Comparison of ENCODE assay signal across 1 cellular context in the genomic region with DNA sequence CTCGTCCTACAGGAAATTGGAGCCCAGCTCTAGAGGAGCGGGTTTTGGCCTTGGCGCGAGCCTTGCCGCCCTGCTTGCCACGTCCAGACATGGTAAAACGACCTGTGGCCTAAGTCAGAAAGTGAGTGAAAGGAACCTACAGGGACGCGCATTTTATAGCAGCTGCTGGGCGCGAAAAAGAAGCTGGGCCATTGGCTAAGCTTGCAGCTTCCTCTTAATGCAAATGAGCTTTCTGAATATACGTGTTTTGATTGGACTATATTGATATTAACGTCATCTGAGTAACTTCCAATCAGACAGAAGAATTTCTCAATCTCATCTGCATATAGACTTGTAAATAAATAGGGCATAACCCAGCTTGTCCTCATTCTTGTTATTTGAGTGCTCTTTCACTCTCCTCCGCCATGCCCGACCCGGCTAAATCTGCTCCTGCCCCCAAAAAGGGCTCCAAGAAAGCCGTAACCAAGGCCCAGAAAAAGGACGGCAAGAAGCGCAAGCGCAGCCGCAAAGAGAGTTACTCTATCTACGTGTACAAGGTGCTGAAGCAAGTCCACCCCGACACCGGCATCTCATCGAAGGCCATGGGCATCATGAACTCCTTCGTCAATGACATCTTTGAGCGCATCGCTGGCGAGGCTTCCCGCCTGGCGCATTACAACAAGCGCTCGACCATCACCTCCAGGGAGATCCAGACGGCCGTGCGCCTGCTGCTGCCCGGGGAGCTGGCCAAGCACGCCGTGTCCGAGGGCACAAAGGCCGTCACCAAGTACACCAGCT.
TF ChIP-seq lines count a peak whose summit lies in the region.

No MANE protein-coding gene starts in this region.

TF ChIP-seq in HepG2, 621 proteins besides CTCF, POLR2A, EP300 and RAD21 (continued from another document and continues in another):
- TF ChIP-seq, protein P1, sequence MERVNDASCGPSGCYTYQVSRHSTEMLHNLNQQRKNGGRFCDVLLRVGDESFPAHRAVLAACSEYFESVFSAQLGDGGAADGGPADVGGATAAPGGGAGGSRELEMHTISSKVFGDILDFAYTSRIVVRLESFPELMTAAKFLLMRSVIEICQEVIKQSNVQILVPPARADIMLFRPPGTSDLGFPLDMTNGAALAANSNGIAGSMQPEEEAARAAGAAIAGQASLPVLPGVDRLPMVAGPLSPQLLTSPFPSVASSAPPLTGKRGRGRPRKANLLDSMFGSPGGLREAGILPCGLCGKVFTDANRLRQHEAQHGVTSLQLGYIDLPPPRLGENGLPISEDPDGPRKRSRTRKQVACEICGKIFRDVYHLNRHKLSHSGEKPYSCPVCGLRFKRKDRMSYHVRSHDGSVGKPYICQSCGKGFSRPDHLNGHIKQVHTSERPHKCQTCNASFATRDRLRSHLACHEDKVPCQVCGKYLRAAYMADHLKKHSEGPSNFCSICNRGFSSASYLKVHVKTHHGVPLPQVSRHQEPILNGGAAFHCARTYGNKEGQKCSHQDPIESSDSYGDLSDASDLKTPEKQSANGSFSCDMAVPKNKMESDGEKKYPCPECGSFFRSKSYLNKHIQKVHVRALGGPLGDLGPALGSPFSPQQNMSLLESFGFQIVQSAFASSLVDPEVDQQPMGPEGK (CRISPR knock-in tag; IDR thresholded peaks at IDR 0.05) = no peak; the same call in none of the 2 replicates
- peak; percentile 99 for TF ChIP-seq RBM39 (IDR thresholded peaks at IDR 0.05; ENCODE audit: low read depth, low read length, poor library complexity, severe bottlenecking)
- TF ChIP-seq ZBTB21 (CRISPR knock-in tag; IDR thresholded peaks at IDR 0.05) = no peak; the same call in 1 of the 2 replicates
- TF ChIP-seq POGZ (CRISPR knock-in tag; IDR thresholded peaks at IDR 0.05) = peak; percentile 97
- peak; percentile 69 for TF ChIP-seq ZFP82 (CRISPR knock-in tag; IDR thresholded peaks at IDR 0.05; ENCODE audit: borderline replicate concordance)
- peak; percentile 84 for TF ChIP-seq GATAD2A (CRISPR knock-in tag; IDR thresholded peaks at IDR 0.05)
- peak; percentile 72 for TF ChIP-seq PHF20 (CRISPR knock-in tag; IDR thresholded peaks at IDR 0.05)
- TF ChIP-seq, protein P2, sequence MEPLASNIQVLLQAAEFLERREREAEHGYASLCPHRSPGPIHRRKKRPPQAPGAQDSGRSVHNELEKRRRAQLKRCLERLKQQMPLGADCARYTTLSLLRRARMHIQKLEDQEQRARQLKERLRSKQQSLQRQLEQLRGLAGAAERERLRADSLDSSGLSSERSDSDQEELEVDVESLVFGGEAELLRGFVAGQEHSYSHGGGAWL (CRISPR knock-in tag; IDR thresholded peaks at IDR 0.05) = peak; percentile 77
- TF ChIP-seq ZNF772 (CRISPR knock-in tag; IDR thresholded peaks at IDR 0.05) = peak; percentile 57
- TF ChIP-seq ONECUT2 (CRISPR knock-in tag; IDR thresholded peaks at IDR 0.05) = peak; percentile 50; the same call in 1 of the 2 replicates
- no peak for TF ChIP-seq SP140L (CRISPR knock-in tag; IDR thresholded peaks at IDR 0.05; ENCODE audit: borderline replicate concordance)
- no peak for TF ChIP-seq CHD4 (IDR thresholded peaks at IDR 0.05; ENCODE audit: borderline replicate concordance, low read length)
- peak; percentile 25; the same call in 1 of the 2 replicates for TF ChIP-seq ZNF737 (CRISPR knock-in tag; IDR thresholded peaks at IDR 0.05; ENCODE audit: borderline replicate concordance)
- TF ChIP-seq, protein P3, sequence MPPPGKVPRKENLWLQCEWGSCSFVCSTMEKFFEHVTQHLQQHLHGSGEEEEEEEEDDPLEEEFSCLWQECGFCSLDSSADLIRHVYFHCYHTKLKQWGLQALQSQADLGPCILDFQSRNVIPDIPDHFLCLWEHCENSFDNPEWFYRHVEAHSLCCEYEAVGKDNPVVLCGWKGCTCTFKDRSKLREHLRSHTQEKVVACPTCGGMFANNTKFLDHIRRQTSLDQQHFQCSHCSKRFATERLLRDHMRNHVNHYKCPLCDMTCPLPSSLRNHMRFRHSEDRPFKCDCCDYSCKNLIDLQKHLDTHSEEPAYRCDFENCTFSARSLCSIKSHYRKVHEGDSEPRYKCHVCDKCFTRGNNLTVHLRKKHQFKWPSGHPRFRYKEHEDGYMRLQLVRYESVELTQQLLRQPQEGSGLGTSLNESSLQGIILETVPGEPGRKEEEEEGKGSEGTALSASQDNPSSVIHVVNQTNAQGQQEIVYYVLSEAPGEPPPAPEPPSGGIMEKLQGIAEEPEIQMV (CRISPR knock-in tag; IDR thresholded peaks at IDR 0.05; ENCODE audit: low read depth) = peak; percentile 97; the same call in 1 of the 2 replicates
- no peak; the same call in 1 of the 2 replicates for TF ChIP-seq ZNF138 (CRISPR knock-in tag; IDR thresholded peaks at IDR 0.05; ENCODE audit: low read depth)
- TF ChIP-seq, protein P4, sequence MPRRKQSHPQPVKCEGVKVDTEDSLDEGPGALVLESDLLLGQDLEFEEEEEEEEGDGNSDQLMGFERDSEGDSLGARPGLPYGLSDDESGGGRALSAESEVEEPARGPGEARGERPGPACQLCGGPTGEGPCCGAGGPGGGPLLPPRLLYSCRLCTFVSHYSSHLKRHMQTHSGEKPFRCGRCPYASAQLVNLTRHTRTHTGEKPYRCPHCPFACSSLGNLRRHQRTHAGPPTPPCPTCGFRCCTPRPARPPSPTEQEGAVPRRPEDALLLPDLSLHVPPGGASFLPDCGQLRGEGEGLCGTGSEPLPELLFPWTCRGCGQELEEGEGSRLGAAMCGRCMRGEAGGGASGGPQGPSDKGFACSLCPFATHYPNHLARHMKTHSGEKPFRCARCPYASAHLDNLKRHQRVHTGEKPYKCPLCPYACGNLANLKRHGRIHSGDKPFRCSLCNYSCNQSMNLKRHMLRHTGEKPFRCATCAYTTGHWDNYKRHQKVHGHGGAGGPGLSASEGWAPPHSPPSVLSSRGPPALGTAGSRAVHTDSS (CRISPR knock-in tag; conservative IDR thresholded peaks at IDR 0.05) = 0 out of 2 replicates have a peak, but pooled peaks have one; percentile 78
- peak; percentile 98 for TF ChIP-seq ARNT2 (CRISPR knock-in tag; IDR thresholded peaks at IDR 0.05; ENCODE audit: low read depth)
- TF ChIP-seq SYNCRIP (IDR thresholded peaks at IDR 0.05; ENCODE audit: insufficient read depth, low read depth, low read length) = no peak
- TF ChIP-seq ZNF547 (CRISPR knock-in tag; IDR thresholded peaks at IDR 0.05) = no peak; the same call in 1 of the 2 replicates
- TF ChIP-seq, protein P5, sequence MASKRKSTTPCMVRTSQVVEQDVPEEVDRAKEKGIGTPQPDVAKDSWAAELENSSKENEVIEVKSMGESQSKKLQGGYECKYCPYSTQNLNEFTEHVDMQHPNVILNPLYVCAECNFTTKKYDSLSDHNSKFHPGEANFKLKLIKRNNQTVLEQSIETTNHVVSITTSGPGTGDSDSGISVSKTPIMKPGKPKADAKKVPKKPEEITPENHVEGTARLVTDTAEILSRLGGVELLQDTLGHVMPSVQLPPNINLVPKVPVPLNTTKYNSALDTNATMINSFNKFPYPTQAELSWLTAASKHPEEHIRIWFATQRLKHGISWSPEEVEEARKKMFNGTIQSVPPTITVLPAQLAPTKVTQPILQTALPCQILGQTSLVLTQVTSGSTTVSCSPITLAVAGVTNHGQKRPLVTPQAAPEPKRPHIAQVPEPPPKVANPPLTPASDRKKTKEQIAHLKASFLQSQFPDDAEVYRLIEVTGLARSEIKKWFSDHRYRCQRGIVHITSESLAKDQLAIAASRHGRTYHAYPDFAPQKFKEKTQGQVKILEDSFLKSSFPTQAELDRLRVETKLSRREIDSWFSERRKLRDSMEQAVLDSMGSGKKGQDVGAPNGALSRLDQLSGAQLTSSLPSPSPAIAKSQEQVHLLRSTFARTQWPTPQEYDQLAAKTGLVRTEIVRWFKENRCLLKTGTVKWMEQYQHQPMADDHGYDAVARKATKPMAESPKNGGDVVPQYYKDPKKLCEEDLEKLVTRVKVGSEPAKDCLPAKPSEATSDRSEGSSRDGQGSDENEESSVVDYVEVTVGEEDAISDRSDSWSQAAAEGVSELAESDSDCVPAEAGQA (IDR thresholded peaks at IDR 0.05; ENCODE audit: low read depth) = no peak
- TF ChIP-seq, protein P5 (CRISPR knock-in tag; IDR thresholded peaks at IDR 0.05; ENCODE audit: borderline replicate concordance) = 0 out of 2 replicates have a peak, but pooled peaks have one; percentile 49
- TF ChIP-seq, protein P6, sequence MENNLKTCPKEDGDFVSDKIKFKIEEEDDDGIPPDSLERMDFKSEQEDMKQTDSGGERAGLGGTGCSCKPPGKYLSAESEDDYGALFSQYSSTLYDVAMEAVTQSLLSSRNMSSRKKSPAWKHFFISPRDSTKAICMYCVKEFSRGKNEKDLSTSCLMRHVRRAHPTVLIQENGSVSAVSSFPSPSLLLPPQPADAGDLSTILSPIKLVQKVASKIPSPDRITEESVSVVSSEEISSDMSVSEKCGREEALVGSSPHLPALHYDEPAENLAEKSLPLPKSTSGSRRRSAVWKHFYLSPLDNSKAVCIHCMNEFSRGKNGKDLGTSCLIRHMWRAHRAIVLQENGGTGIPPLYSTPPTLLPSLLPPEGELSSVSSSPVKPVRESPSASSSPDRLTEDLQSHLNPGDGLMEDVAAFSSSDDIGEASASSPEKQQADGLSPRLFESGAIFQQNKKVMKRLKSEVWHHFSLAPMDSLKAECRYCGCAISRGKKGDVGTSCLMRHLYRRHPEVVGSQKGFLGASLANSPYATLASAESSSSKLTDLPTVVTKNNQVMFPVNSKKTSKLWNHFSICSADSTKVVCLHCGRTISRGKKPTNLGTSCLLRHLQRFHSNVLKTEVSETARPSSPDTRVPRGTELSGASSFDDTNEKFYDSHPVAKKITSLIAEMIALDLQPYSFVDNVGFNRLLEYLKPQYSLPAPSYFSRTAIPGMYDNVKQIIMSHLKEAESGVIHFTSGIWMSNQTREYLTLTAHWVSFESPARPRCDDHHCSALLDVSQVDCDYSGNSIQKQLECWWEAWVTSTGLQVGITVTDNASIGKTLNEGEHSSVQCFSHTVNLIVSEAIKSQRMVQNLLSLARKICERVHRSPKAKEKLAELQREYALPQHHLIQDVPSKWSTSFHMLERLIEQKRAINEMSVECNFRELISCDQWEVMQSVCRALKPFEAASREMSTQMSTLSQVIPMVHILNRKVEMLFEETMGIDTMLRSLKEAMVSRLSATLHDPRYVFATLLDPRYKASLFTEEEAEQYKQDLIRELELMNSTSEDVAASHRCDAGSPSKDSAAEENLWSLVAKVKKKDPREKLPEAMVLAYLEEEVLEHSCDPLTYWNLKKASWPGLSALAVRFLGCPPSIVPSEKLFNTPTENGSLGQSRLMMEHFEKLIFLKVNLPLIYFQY (CRISPR knock-in tag; IDR thresholded peaks at IDR 0.05; ENCODE audit: borderline replicate concordance) = peak; percentile 91; the same call in 1 of the 2 replicates
- TF ChIP-seq SP1 (IDR thresholded peaks at IDR 0.05) = no peak
- TF ChIP-seq SP1 (CRISPR knock-in tag; IDR thresholded peaks at IDR 0.05) = peak; percentile 65
- TF ChIP-seq ZNF83 (CRISPR knock-in tag; IDR thresholded peaks at IDR 0.05; ENCODE audit: borderline replicate concordance) = 0 out of 2 replicates have a peak, but pooled peaks have one; percentile 73
- TF ChIP-seq MYC (CRISPR knock-in tag; IDR thresholded peaks at IDR 0.05; ENCODE audit: borderline replicate concordance) = peak; percentile 32; the same call in 1 of the 2 replicates
- peak; percentile 54; the same call in 1 of the 2 replicates for TF ChIP-seq FOXK2 (IDR thresholded peaks at IDR 0.05)
- TF ChIP-seq ZNF33B (CRISPR knock-in tag; IDR thresholded peaks at IDR 0.05) = peak; percentile 77; the same call in 1 of the 2 replicates
- no peak; the same call in none of the 2 replicates for TF ChIP-seq ZFP90 (CRISPR knock-in tag; IDR thresholded peaks at IDR 0.05; ENCODE audit: borderline replicate concordance)
- TF ChIP-seq, protein P7, sequence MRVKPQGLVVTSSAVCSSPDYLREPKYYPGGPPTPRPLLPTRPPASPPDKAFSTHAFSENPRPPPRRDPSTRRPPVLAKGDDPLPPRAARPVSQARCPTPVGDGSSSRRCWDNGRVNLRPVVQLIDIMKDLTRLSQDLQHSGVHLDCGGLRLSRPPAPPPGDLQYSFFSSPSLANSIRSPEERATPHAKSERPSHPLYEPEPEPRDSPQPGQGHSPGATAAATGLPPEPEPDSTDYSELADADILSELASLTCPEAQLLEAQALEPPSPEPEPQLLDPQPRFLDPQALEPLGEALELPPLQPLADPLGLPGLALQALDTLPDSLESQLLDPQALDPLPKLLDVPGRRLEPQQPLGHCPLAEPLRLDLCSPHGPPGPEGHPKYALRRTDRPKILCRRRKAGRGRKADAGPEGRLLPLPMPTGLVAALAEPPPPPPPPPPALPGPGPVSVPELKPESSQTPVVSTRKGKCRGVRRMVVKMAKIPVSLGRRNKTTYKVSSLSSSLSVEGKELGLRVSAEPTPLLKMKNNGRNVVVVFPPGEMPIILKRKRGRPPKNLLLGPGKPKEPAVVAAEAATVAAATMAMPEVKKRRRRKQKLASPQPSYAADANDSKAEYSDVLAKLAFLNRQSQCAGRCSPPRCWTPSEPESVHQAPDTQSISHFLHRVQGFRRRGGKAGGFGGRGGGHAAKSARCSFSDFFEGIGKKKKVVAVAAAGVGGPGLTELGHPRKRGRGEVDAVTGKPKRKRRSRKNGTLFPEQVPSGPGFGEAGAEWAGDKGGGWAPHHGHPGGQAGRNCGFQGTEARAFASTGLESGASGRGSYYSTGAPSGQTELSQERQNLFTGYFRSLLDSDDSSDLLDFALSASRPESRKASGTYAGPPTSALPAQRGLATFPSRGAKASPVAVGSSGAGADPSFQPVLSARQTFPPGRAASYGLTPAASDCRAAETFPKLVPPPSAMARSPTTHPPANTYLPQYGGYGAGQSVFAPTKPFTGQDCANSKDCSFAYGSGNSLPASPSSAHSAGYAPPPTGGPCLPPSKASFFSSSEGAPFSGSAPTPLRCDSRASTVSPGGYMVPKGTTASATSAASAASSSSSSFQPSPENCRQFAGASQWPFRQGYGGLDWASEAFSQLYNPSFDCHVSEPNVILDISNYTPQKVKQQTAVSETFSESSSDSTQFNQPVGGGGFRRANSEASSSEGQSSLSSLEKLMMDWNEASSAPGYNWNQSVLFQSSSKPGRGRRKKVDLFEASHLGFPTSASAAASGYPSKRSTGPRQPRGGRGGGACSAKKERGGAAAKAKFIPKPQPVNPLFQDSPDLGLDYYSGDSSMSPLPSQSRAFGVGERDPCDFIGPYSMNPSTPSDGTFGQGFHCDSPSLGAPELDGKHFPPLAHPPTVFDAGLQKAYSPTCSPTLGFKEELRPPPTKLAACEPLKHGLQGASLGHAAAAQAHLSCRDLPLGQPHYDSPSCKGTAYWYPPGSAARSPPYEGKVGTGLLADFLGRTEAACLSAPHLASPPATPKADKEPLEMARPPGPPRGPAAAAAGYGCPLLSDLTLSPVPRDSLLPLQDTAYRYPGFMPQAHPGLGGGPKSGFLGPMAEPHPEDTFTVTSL (CRISPR knock-in tag; IDR thresholded peaks at IDR 0.05; ENCODE audit: borderline replicate concordance) = peak; percentile 30; the same call in 1 of the 2 replicates
- TF ChIP-seq RBAK (CRISPR knock-in tag; IDR thresholded peaks at IDR 0.05) = no peak; the same call in 1 of the 2 replicates
